Comparison of ENCODE assay signal across 1 cellular context in the genomic region with DNA sequence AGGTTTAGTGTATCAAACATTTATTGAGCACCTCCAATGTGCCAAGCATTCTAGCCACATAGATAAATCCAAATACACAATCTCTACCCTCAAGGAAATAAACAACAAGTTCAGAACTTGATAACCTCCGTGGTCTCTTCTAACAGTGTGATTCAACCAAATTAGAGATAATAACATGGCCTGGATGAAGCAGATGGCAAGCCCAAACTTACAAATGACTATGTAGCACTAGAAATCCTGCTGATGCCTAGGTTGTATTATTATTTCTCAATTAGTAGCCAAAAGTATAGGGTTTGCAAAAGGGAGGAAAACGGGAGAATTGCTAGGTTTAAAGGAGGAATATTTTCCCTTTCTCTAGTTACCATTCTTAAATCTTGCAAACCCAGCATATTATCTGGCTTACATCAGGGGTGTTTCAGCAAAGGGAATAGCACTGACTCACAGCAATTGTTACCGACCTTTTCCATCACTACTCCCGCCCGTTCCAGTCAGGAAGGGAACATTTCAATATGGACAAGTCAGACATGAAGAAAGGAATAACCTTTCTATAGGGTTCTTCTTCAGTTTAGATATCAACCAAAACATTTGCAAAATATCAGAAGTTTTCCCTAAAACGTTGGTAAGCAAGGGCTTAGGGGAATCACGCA.
TF ChIP-seq lines count a peak whose summit lies in the region.

No MANE protein-coding gene starts in this region.

TF ChIP-seq in HepG2, 621 proteins besides CTCF, POLR2A, EP300 and RAD21:
- TF ChIP-seq, protein P1, sequence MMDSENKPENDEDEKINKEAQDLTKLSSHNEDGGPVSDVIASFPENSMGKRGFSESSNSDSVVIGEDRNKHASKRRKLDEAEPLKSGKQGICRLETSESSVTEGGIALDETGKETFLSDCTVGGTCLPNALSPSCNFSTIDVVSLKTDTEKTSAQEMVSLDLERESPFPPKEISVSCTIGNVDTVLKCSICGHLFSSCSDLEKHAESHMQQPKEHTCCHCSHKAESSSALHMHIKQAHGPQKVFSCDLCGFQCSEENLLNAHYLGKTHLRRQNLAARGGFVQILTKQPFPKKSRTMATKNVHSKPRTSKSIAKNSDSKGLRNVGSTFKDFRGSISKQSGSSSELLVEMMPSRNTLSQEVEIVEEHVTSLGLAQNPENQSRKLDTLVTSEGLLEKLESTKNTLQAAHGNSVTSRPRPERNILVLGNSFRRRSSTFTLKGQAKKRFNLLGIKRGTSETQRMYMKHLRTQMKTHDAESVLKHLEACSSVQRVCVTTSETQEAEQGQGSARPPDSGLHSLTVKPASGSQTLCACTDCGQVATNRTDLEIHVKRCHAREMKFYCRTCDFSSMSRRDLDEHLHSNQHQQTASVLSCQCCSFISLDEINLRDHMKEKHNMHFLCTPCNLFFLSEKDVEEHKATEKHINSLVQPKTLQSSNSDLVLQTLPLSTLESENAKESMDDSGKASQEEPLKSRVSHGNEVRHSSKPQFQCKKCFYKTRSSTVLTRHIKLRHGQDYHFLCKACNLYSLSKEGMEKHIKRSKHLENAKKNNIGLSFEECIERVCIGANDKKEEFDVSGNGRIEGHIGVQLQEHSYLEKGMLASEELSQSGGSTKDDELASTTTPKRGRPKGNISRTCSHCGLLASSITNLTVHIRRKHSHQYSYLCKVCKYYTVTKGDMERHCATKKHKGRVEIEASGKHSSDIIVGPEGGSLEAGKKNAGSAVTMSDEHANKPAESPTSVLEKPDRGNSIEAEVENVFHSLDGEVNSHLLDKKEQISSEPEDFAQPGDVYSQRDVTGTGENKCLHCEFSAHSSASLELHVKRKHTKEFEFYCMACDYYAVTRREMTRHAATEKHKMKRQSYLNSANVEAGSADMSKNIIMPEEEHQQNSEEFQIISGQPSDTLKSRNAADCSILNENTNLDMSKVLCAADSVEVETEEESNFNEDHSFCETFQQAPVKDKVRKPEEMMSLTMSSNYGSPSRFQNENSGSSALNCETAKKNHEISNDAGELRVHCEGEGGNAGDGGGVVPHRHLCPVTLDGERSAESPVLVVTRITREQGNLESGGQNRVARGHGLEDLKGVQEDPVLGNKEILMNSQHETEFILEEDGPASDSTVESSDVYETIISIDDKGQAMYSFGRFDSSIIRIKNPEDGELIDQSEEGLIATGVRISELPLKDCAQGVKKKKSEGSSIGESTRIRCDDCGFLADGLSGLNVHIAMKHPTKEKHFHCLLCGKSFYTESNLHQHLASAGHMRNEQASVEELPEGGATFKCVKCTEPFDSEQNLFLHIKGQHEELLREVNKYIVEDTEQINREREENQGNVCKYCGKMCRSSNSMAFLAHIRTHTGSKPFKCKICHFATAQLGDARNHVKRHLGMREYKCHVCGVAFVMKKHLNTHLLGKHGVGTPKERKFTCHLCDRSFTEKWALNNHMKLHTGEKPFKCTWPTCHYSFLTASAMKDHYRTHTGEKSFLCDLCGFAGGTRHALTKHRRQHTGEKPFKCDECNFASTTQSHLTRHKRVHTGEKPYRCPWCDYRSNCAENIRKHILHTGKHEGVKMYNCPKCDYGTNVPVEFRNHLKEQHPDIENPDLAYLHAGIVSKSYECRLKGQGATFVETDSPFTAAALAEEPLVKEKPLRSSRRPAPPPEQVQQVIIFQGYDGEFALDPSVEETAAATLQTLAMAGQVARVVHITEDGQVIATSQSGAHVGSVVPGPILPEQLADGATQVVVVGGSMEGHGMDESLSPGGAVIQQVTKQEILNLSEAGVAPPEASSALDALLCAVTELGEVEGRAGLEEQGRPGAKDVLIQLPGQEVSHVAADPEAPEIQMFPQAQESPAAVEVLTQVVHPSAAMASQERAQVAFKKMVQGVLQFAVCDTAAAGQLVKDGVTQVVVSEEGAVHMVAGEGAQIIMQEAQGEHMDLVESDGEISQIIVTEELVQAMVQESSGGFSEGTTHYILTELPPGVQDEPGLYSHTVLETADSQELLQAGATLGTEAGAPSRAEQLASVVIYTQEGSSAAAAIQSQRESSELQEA (CRISPR knock-in tag; IDR thresholded peaks at IDR 0.05; ENCODE audit: not compliant biosample characterization): no peak
- no peak for TF ChIP-seq ZNF552 (CRISPR knock-in tag; IDR thresholded peaks at IDR 0.05; ENCODE audit: borderline replicate concordance)
- no peak for TF ChIP-seq HOXA7 (CRISPR knock-in tag; IDR thresholded peaks at IDR 0.05)
- TF ChIP-seq CC2D1A (CRISPR knock-in tag; IDR thresholded peaks at IDR 0.05): no peak
- no peak for TF ChIP-seq ZNF557 (CRISPR knock-in tag; IDR thresholded peaks at IDR 0.05)
- TF ChIP-seq, protein P2, sequence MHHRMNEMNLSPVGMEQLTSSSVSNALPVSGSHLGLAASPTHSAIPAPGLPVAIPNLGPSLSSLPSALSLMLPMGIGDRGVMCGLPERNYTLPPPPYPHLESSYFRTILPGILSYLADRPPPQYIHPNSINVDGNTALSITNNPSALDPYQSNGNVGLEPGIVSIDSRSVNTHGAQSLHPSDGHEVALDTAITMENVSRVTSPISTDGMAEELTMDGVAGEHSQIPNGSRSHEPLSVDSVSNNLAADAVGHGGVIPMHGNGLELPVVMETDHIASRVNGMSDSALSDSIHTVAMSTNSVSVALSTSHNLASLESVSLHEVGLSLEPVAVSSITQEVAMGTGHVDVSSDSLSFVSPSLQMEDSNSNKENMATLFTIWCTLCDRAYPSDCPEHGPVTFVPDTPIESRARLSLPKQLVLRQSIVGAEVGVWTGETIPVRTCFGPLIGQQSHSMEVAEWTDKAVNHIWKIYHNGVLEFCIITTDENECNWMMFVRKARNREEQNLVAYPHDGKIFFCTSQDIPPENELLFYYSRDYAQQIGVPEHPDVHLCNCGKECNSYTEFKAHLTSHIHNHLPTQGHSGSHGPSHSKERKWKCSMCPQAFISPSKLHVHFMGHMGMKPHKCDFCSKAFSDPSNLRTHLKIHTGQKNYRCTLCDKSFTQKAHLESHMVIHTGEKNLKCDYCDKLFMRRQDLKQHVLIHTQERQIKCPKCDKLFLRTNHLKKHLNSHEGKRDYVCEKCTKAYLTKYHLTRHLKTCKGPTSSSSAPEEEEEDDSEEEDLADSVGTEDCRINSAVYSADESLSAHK (CRISPR knock-in tag; IDR thresholded peaks at IDR 0.05; ENCODE audit: borderline replicate concordance): no peak
- no peak for TF ChIP-seq NFKB2 (CRISPR knock-in tag; IDR thresholded peaks at IDR 0.05; ENCODE audit: borderline replicate concordance)
- TF ChIP-seq ZNF564 (CRISPR knock-in tag; IDR thresholded peaks at IDR 0.05): no peak
